8 cellular contexts compared by ENCODE assay signal in genomic region chr12:121626087-121626852, GRCh38. TPM values are rescaled to one million over a fixed set of nuclear protein-coding genes. Genes with fewer than 3 reads are reported as not detected.
DNase-seq lines count a peak whose midpoint lies in the region; ATAC-seq lines count a peak whose summit lies in the region.

ORAI1 (plus strand) TSS chr12:121626530.

- POLR2A ChIA-PET in CD8-positive, alpha-beta memory T cell (lab: Charles Lee), result interaction anchor here (0.5 to 3.0 kb wide), 23 partner anchors 11 to 180 kb away, joined by 3 to 54 read pairs (median 5); partner anchors contain the start of gene SETD1B

- no peaks in the 10 kb centered on the region for H3K27me3 ChIP-seq in CD8-positive, alpha-beta memory T cell (ENCODE audit: insufficient read depth, low read length, poor library complexity, severe bottlenecking)

- no peaks in the 10 kb centered on the region for H3K9me3 ChIP-seq in CD8-positive, alpha-beta memory T cell (ENCODE audit: low read length)

- H3K27me3 Mint-ChIP-seq in CD8-positive, alpha-beta memory T cell, result peaks cover 0 to 3% of the 10 kb centered on the region in 2 donors

- H3K4me1 ChIP-seq in CD8-positive, alpha-beta memory T cell (ENCODE audit: insufficient read depth, low read length), result peaks cover 47% of the 10 kb centered on the region

- H3K4me3 Mint-ChIP-seq in CD8-positive, alpha-beta memory T cell, result peak within 1 kb of the TSS; percentile 95 to 100 (median 97)

- DNase-seq in CD8-positive, alpha-beta memory T cell, result peak; percentile 95 to 98 (median 96)
- DNase-seq in HT-29 (ENCODE audit: low spot score), result peak; percentile 95
- DNase-seq in NK-92 treated with Interleukin-12 subunit alpha and Interleukin-12 subunit beta, amount 100 ng/mL, for 24 hours (lab: John Stamatoyannopoulos, UW), result peak; percentile 88
- DNase-seq in activated CD8-positive, alpha-beta memory T cell treated with anti-CD3 and anti-CD28 coated beads for 24 hours, result peak; percentile 99
- DNase-seq in effector CD4-positive, alpha-beta T cell, result peak; percentile 94
- DNase-seq in medulla oblongata (ENCODE audit: extremely low spot score), result peak; percentile 96
- DNase-seq in stimulated activated CD4-positive, alpha-beta T cell treated with anti-CD3 and anti-CD28 coated beads, TNF-alpha, amount 100 ng/mL, for 48 hours (ENCODE audit: low read depth in 3 of 3), result peak; percentile 89 to 98 (median 92)

- peak within 1 kb of the TSS; percentile 95 for H3K4me3 ChIP-seq in CD8-positive, alpha-beta memory T cell (ENCODE audit: low read length)

- CTCF ChIA-PET in CD8-positive, alpha-beta memory T cell (lab: Charles Lee), result interaction anchor here (0.8 to 11.2 kb wide), 21 partner anchors 11 to 186 kb away, joined by 3 to 150 read pairs (median 7); partner anchors contain the start of genes KDM2B, MORN3 and TMEM120B

- H3K27ac Mint-ChIP-seq in CD8-positive, alpha-beta memory T cell, result peak within 1 kb of the TSS; percentile 98 to 99 (median 98)

- H3K36me3 ChIP-seq in CD8-positive, alpha-beta memory T cell (ENCODE audit: insufficient read depth, low read length), result peaks cover 5% of the 10 kb centered on the region

- peaks cover 0 to 28% (median 2%) of the 10 kb centered on the region in 3 donors for H3K36me3 Mint-ChIP-seq in CD8-positive, alpha-beta memory T cell

- peak; percentile 59 for ATAC-seq in GM19467 (IDR thresholded peaks at IDR 0.05; ENCODE audit: unreplicated experiment)

- peak within 1 kb of the TSS; percentile 95 for H3K27ac ChIP-seq in CD8-positive, alpha-beta memory T cell (ENCODE audit: low read depth, low read length)

- no peaks in the 10 kb centered on the region for H3K9me3 Mint-ChIP-seq in CD8-positive, alpha-beta memory T cell

- peaks cover 43 to 57% (median 43%) of the 10 kb centered on the region in 3 donors for H3K4me1 Mint-ChIP-seq in CD8-positive, alpha-beta memory T cell

RNA-seq across cellular contexts. Expression of gene ORAI1, which starts in this region (rescaled TPM):
- 10 to 100 TPM; 61.9 to 64.7 TPM for total RNA-seq in CD8-positive, alpha-beta memory T cell
- polyA plus RNA-seq in CD8-positive, alpha-beta memory T cell, result 237 TPM
- 16.9 and 19.9 TPM in 2 replicates for total RNA-seq in HT-29 (2014; rRNA removed; shearing (Covaris generic))

Comparison
In these comparisons a context has a peak if more than half of its experiments do, and no peak if none do; other contexts are left out.
1. Peak in every context shown above with its lines: DNase-seq, ATAC-seq, H3K4me3 ChIP-seq and H3K27ac ChIP-seq.